Comparison of ENCODE assay signal across 20 cellular contexts in the genomic region with DNA sequence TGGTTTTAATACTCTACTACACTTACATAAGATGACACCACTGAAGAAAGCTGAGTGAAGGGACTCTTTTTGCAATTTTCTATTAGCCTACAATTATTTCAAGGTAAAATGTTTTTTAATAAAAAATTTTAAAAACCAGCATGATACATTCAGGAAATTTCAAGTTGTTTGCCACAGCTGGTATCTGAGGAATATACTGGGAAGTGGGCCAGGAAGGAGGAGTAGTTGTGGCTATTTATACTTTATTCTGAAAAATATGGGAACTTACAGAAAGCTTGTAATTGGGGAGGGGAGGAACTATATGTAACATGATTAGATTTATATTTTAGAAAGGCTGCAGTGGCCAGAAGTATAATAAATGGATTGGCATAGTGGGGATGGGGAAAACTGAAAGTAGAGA. TPM values are rescaled to one million over a fixed set of nuclear protein-coding genes. Genes with fewer than 3 reads are reported as not detected.
A peak's percentile ranks its signal among the peaks of the same experiment; 100 is the strongest.
DNase-seq lines count a peak whose midpoint lies in the region; ATAC-seq and TF ChIP-seq lines count a peak whose summit lies in the region.
"Had no signal": no experiment of that assay in that cellular context is flagged by ENCODE, and none has a peak within 500 bp of the region (broad histone marks: within the 10 kb centered on the region; RNA-seq: fewer than 3 reads in every experiment).

No MANE protein-coding gene starts in this region.

- H3K27me3 ChIP-seq in PC-3 (ENCODE audit: low read length) (no peaks in the 10 kb centered on the region), hepatocyte (no peaks in the 10 kb centered on the region)
- H3K27me3 ChIP-seq: BE2C, gastroesophageal sphincter had no signal

- CTCF ChIA-PET in PC-3 (lab: Charles Lee) = interaction anchor here (0.6 to 0.7 kb wide), 2 partner anchors 19 to 85 kb away, joined by 3 to 7 read pairs; no protein-coding TSS in a partner anchor

- H3K9ac ChIP-seq in PC-3 (ENCODE audit: low read length) = no peak overlapping the region

- no peaks in the 10 kb centered on the region for H3K79me2 ChIP-seq in PC-3 (ENCODE audit: low read length)
- no peaks in the 10 kb centered on the region for H3K79me2 ChIP-seq in hepatocyte

- POLR2A ChIA-PET in PC-3 (lab: Charles Lee; ENCODE audit: unreplicated experiment) = interaction anchor here (0.7 kb wide), 1 partner anchor 16 kb away, joined by 7 read pairs; no protein-coding TSS in a partner anchor

- H3K27ac ChIP-seq in PC-3 (ENCODE audit: low read length) (no peak overlapping the region), hepatocyte (no peak overlapping the region)
- H3K27ac ChIP-seq: gastroesophageal sphincter had no signal

- ATAC-seq in PC-3 = no peak
- ATAC-seq: gastroesophageal sphincter had no signal

- no peaks in the 10 kb centered on the region for H3K36me3 ChIP-seq in PC-3 (ENCODE audit: low read depth, low read length)
- H3K36me3 ChIP-seq in hepatocyte (replicated peaks; ENCODE audit: insufficient read depth, low read depth) = no peaks in the 10 kb centered on the region

- TF ChIP-seq CTCF in PC-3 (conservative IDR thresholded peaks at IDR 0.05; ENCODE audit: low read depth, low read length) = no peak
- TF ChIP-seq CTCF in hepatocyte (IDR thresholded peaks at IDR 0.05; ENCODE audit: poor library complexity) = no peak

- no TSS peak for BruUV-seq in PC-3 (replicated peaks; lab: Mats Ljungman, UMichigan)

- DNase-seq in AG20443 (ENCODE audit: low spot score) (peak; percentile 49), PC-3 (peak; percentile 7), dedifferentiated amniotic fluid mesenchymal stem cell (ENCODE audit: extremely low spot score) (peak; percentile 65), myocyte (ENCODE audit: low read depth) (peak; percentile 59), T-helper 9 cell (no peak), hepatocyte (ENCODE audit: low spot score) (no peak), D341Med (ENCODE audit: low spot score) (no peak)
- DNase-seq: activated B cell treated with CpG ODN at 0.5 μM for 24 hours; activated CD4-positive, alpha-beta memory T cell treated with anti-CD3 and anti-CD28 coated beads, Interleukin-2, amount 10 ng/mL, durations not matched to agents 7 days and 5 days; activated naive CD4-positive, alpha-beta T cell; activated T-cell treated with anti-CD3 and anti-CD28 coated beads, Interleukin-2, amount 50 U/mL, for 1 hour; BE2C; endodermal cell; NCI-H1105; NCI-H2107; NCI-H510A treated with DMSO at 0.1 percent for 48 hours; nucleus accumbens; RPMI8226; T1000 had no signal

- no peak overlapping the region for H2AFZ ChIP-seq in PC-3 (ENCODE audit: low read length)
- H2AFZ ChIP-seq in hepatocyte = no peak overlapping the region

- H4K20me1 ChIP-seq in PC-3 (ENCODE audit: low read length) (no peaks in the 10 kb centered on the region), hepatocyte (ENCODE audit: insufficient read depth, poor library complexity, severe bottlenecking) (no peaks in the 10 kb centered on the region)

- H3K4me3 ChIP-seq in PC-3 (ENCODE audit: low read length) (no peak overlapping the region), hepatocyte (no peak overlapping the region)
- H3K4me3 ChIP-seq: gastroesophageal sphincter had no signal

- no peak overlapping the region for H3K4me2 ChIP-seq in PC-3 (ENCODE audit: low read length)
- no peak overlapping the region for H3K4me2 ChIP-seq in hepatocyte

- intact Hi-C loops in PC-3 (cut with micrococcal nuclease) = no loop called here

- no peaks in the 10 kb centered on the region for H3F3A ChIP-seq in PC-3 (ENCODE audit: low read length, unreplicated experiment)

- H3K9me3 ChIP-seq in PC-3 (ENCODE audit: low read length) (no peaks in the 10 kb centered on the region), hepatocyte (ENCODE audit: low read depth) (no peaks in the 10 kb centered on the region)
- H3K9me3 ChIP-seq: BE2C, gastroesophageal sphincter had no signal

- peaks cover 21% of the 10 kb centered on the region for H3K4me1 ChIP-seq in PC-3 (ENCODE audit: insufficient read depth, low read length)
- no peaks in the 10 kb centered on the region for H3K4me1 ChIP-seq in hepatocyte (ENCODE audit: insufficient read depth)

- H3K9me2 ChIP-seq in PC-3 (replicated peaks; ENCODE audit: low read length) (no peaks in the 10 kb centered on the region), hepatocyte (replicated peaks; ENCODE audit: insufficient read depth) (no peaks in the 10 kb centered on the region)

RNA-seq across cellular contexts. Expression of a gene that starts 40.8 kb away (rescaled TPM):
- total RNA-seq in PC-3 (2014; rRNA removed) (6.6 and 8.9 TPM in 2 replicates), myocyte (10.6 and 12.4 TPM in 2 replicates), hepatocyte (4.6 TPM in 2 replicates)
- polyA plus RNA-seq in myocyte (2012) = 3.6 TPM
- 1.8 and 2.0 TPM in 2 replicates for polyA plus RNA-seq in hepatocyte

RNA-seq across cellular contexts. Expression of a gene that starts 47.3 kb away (rescaled TPM):
- 10.0 and 12.1 TPM in 2 replicates for total RNA-seq in PC-3 (2014; rRNA removed)
- total RNA-seq in myocyte = 8.3 and 12.0 TPM in 2 replicates
- 5.7 TPM for polyA plus RNA-seq in myocyte (2012)
- total RNA-seq in hepatocyte = 18.4 and 21.1 TPM in 2 replicates
- polyA plus RNA-seq in hepatocyte = 19.5 and 22.4 TPM in 2 replicates

Comparison
In these comparisons a context has a peak if more than half of its experiments do, and no peak if none do; other contexts are left out.
1. DNase-seq: peak in AG20443 (single experiment), PC-3 (single experiment), dedifferentiated amniotic fluid mesenchymal stem cell (single experiment) and myocyte (single experiment); none in T-helper 9 cell (single experiment), hepatocyte (single experiment) and D341Med (single experiment).